In the genomic region with DNA sequence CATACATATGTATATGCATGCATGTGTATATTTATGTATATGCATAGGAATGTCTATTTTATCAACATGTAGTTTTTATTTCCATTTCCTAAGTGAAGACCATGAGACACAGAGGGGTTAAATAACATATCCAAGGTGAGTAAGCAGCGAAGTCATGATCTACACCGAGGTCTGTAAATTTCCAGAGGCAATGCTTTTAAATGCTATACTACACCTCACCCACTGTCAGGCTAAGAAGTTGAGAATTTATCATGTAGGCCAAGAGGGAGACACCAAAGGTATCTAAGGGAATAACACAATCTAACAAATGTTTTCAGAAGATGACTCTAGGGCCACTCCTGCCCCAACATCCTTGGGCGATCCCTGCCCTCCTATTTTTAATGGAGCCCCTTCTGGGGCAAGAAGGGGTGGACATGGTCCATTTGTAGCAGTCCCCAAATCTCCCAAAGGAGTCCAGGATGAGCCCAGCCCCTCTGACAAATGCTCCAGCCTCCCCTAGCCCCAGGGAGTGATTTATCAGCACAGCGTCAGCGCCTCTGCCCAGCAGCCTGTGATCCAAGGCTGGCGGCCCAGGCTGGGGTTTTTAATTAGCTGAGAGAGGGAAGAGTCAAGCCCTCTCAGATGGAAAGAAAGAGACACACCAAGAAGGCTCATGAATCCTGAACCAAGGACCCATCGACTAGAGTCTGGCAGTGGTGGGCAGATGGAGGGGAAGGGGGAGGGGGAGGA, we compare ENCODE assay signal across 14 cellular contexts.
DNase-seq lines count a peak whose midpoint lies in the region; ATAC-seq, FAIRE-seq and TF ChIP-seq lines count a peak whose summit lies in the region.
"Had no signal": no experiment of that assay in that cellular context is flagged by ENCODE, and none has a peak within 500 bp of the region (broad histone marks: within the 10 kb centered on the region; RNA-seq: fewer than 3 reads in every experiment).

No MANE protein-coding gene starts in this region.

- BruUV-seq in HepG2 (replicated peaks; lab: Mats Ljungman, UMichigan): no TSS peak

- H3K79me2 ChIP-seq in SK-N-SH (ENCODE audit: insufficient read depth) (no peaks in the 10 kb centered on the region), HepG2 (ENCODE audit: insufficient read depth, low read length) (no peaks in the 10 kb centered on the region)

- intact Hi-C loops in HepG2 (cut with micrococcal nuclease; ENCODE audit: unreplicated experiment) (no loop called here), psoas muscle (cut with DNase I) (loop anchor here in 1 of 2 donors (10.0 kb wide), 2 partner anchors 60 to 340 kb away; a partner anchor contains a TSS)

- TF ChIP-seq EP300 in SK-N-SH (IDR thresholded peaks at IDR 0.05; ENCODE audit: borderline replicate concordance in 1 of 2, low read depth in 1 of 2, low read length in 1 of 2) (0 out of 4 replicates have a peak, but pooled peaks of 1 of the 2 experiments have one; percentile 30), HepG2 (IDR thresholded peaks at IDR 0.05; ENCODE audit: low read depth in 2 of 2, low read length in 2 of 2) (no peak), HepG2 (CRISPR knock-in tag; IDR thresholded peaks at IDR 0.05; ENCODE audit: borderline replicate concordance) (no peak)

- TF ChIP-seq CTCF in SK-N-SH (IDR thresholded peaks at IDR 0.05) (no peak), HepG2 (CRISPR knock-in tag; IDR thresholded peaks at IDR 0.05) (no peak), psoas muscle (IDR thresholded peaks at IDR 0.05) (no peak)

- no peak overlapping the region for H3K4me3 ChIP-seq in SK-N-SH (ENCODE audit: low read depth in 2 of 2, low read length in 1 of 2)
- no peak overlapping the region for H3K4me3 ChIP-seq in HepG2 (replicated peaks in 1 of 3; ENCODE audit: insufficient read depth in 1 of 3, low read depth in 2 of 3, low read length in 3 of 3)
- H3K4me3 ChIP-seq in psoas muscle: no peak overlapping the region

- H3F3A ChIP-seq in SK-N-SH (replicated peaks; ENCODE audit: insufficient read depth): no peaks in the 10 kb centered on the region

- ATAC-seq in SK-N-SH treated with all-trans-retinoic acid at 6 μM for 48 hours: no peak
- ATAC-seq in GM21737 (IDR thresholded peaks at IDR 0.05; ENCODE audit: unreplicated experiment): no peak
- ATAC-seq in HepG2: no peak
- ATAC-seq in psoas muscle: no peak

- no peaks in the 10 kb centered on the region for H3K9me2 ChIP-seq in SK-N-SH

- POLR2A ChIA-PET in SK-N-SH (lab: Yijun Ruan, JAX) (no interaction called here), HepG2 (lab: Yijun Ruan, JAX) (no interaction called here)

- peak overlapping the region in 1 of 2 experiments; percentile 78; a peak in 2 of 4 replicates for H3K27ac ChIP-seq in SK-N-SH (ENCODE audit: low read depth in 2 of 2, low read length in 1 of 2)
- no peak overlapping the region for H3K27ac ChIP-seq in HepG2 (ENCODE audit: extremely low read length, insufficient read depth, low read length)
- H3K27ac ChIP-seq in psoas muscle: no peak overlapping the region

- no peaks in the 10 kb centered on the region for H3K27me3 ChIP-seq in SK-N-SH (ENCODE audit: insufficient read depth)
- no peaks in the 10 kb centered on the region for H3K27me3 ChIP-seq in HepG2 (ENCODE audit: control insufficient read depth in 1 of 2, insufficient read depth in 2 of 2, low read length in 2 of 2)
- H3K27me3 ChIP-seq in psoas muscle (ENCODE audit: insufficient read depth in 3 of 3, low read length in 2 of 3): peaks cover 0 to 4% (median 0%) of the 10 kb centered on the region in 3 donors

- peak; percentile 12; the same call in 1 of the 2 replicates for TF ChIP-seq RAD21 in SK-N-SH (IDR thresholded peaks at IDR 0.05; ENCODE audit: low read length)
- TF ChIP-seq RAD21 in HepG2 (CRISPR knock-in tag; IDR thresholded peaks at IDR 0.05): no peak

- H3K9ac ChIP-seq in SK-N-SH: no peak overlapping the region
- no peak overlapping the region for H3K9ac ChIP-seq in HepG2 (ENCODE audit: insufficient read depth, low read depth, low read length)

- TF ChIP-seq POLR2A in HepG2 (IDR thresholded peaks at IDR 0.05; ENCODE audit: insufficient read depth in 1 of 2, low read depth in 2 of 2, low read length in 2 of 2): no peak

- H3K36me3 ChIP-seq in SK-N-SH (replicated peaks in 1 of 2; ENCODE audit: control insufficient read depth in 1 of 2, insufficient read depth in 2 of 2, low read length in 1 of 2): no peaks in the 10 kb centered on the region
- H3K36me3 ChIP-seq in HepG2 (replicated peaks in 1 of 2; ENCODE audit: control insufficient read depth in 1 of 2, insufficient read depth in 2 of 2, low read length in 2 of 2): no peaks in the 10 kb centered on the region
- no peaks in the 10 kb centered on the region for H3K36me3 ChIP-seq in psoas muscle (ENCODE audit: insufficient read depth in 1 of 2, low read depth in 1 of 2)

- H3K4me2 ChIP-seq in SK-N-SH (no peak overlapping the region), HepG2 (ENCODE audit: low read depth, low read length) (no peak overlapping the region)

- DNase-seq in SK-N-SH: peak; percentile 72
- peak; percentile 55 for DNase-seq in NCI-H82 treated with DMSO at 0.1 percent for 48 hours (lab: John Stamatoyannopoulos, UW; ENCODE audit: unreplicated experiment)
- DNase-seq in islet precursor cell: peak; percentile 76
- no peak for DNase-seq in HepG2 (ENCODE audit: low spot score)
- DNase-seq in psoas muscle: no peak
- DNase-seq: ACHN, AML-193, Caco-2, DMS53, H7, NCI-H1092 treated with DMSO at 0.1 percent for 48 hours, NCI-H1930 had no signal

- H2AFZ ChIP-seq in SK-N-SH (ENCODE audit: low read depth) (no peak overlapping the region), HepG2 (ENCODE audit: low read length) (no peak overlapping the region)

- in situ Hi-C loops in HepG2 (cut with HindIII; ENCODE audit: extremely low pct_ligation_motif_present, low pct_unique_long_range_greater_than_20kb): no loop called here

- CTCF ChIA-PET in SK-N-SH (lab: Yijun Ruan, JAX) (interaction anchor here (0.8 to 3.1 kb wide), 16 partner anchors 14 to 338 kb away, joined by 3 to 18 read pairs (median 4); no protein-coding TSS in a partner anchor), HepG2 (lab: Yijun Ruan, JAX; ENCODE audit: low intra/inter-chr PET ratio, low total read pairs) (no interaction called here)

- H3K9me3 ChIP-seq in SK-N-SH (no peaks in the 10 kb centered on the region), HepG2 (ENCODE audit: low read length) (no peaks in the 10 kb centered on the region), psoas muscle (no peaks in the 10 kb centered on the region)
- H3K9me3 ChIP-seq: Caco-2 had no signal

- H3K4me1 ChIP-seq in SK-N-SH (ENCODE audit: control insufficient read depth in 1 of 2, insufficient read depth in 2 of 2, low read depth in 1 of 2, low read length in 1 of 2) (peaks cover 0 to 40% of the 10 kb centered on the region in 2 experiments; a peak in 2 of 4 replicates), HepG2 (ENCODE audit: insufficient read depth, low read length) (no peaks in the 10 kb centered on the region), psoas muscle (no peaks in the 10 kb centered on the region)
- H3K4me1 ChIP-seq: Caco-2 had no signal

- no peaks in the 10 kb centered on the region for H4K20me1 ChIP-seq in SK-N-SH (ENCODE audit: insufficient read depth)
- no peaks in the 10 kb centered on the region for H4K20me1 ChIP-seq in HepG2 (ENCODE audit: insufficient read depth, low read length)

- 19% methylated on average over 7 of the region's 7 CpGs for WGBS in SK-N-SH (ENCODE audit: low lambda C conversion rate)
- WGBS in HepG2 (ENCODE audit: low lambda C conversion rate): under 1% methylated on average over 6 of the region's 7 CpGs
- 38 to 59% (median 52%) methylated on average over 7 of the region's 7 CpGs for WGBS in psoas muscle, 3 donors

- no peak for FAIRE-seq in HepG2 (lab: Jason Lieb, UNC)

TF ChIP-seq in SK-N-SH, 30 proteins besides CTCF, POLR2A, EP300 and RAD21:
- TF ChIP-seq RXRA (IDR thresholded peaks at IDR 0.05; ENCODE audit: borderline replicate concordance, low read depth): no peak
- TF ChIP-seq SIN3A (IDR thresholded peaks at IDR 0.05; ENCODE audit: borderline replicate concordance, low read depth, low read length): no peak
- TF ChIP-seq RCOR1 (IDR thresholded peaks at IDR 0.05; ENCODE audit: low read length): 0 out of 2 replicates have a peak, but pooled peaks have one; percentile 10
- TF ChIP-seq MEF2A (IDR thresholded peaks at IDR 0.05; ENCODE audit: borderline replicate concordance, low read depth): no peak
- peak; percentile 57 for TF ChIP-seq GATA2 (CRISPR knock-in tag; IDR thresholded peaks at IDR 0.05)

TF ChIP-seq in SK-N-SH treated with all-trans-retinoic acid at 6 μM for 48 hours, 23 proteins besides CTCF, POLR2A, EP300 and RAD21 (continues in another document):
- TF ChIP-seq, protein P1, sequence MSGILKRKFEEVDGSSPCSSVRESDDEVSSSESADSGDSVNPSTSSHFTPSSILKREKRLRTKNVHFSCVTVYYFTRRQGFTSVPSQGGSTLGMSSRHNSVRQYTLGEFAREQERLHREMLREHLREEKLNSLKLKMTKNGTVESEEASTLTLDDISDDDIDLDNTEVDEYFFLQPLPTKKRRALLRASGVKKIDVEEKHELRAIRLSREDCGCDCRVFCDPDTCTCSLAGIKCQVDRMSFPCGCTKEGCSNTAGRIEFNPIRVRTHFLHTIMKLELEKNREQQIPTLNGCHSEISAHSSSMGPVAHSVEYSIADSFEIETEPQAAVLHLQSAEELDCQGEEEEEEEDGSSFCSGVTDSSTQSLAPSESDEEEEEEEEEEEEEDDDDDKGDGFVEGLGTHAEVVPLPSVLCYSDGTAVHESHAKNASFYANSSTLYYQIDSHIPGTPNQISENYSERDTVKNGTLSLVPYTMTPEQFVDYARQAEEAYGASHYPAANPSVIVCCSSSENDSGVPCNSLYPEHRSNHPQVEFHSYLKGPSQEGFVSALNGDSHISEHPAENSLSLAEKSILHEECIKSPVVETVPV (CRISPR knock-in tag; IDR thresholded peaks at IDR 0.05): no peak
- TF ChIP-seq OSR1 (CRISPR knock-in tag; IDR thresholded peaks at IDR 0.05) (no peak), SNAI2 (CRISPR knock-in tag; IDR thresholded peaks at IDR 0.05) (no peak)

TF ChIP-seq in HepG2, 621 proteins besides CTCF, POLR2A, EP300 and RAD21 (continues in another document):
- TF ChIP-seq THYN1 (CRISPR knock-in tag; IDR thresholded peaks at IDR 0.05; ENCODE audit: borderline replicate concordance, low read depth): no peak

Comparison
In these comparisons a context has a peak if more than half of its experiments do, and no peak if none do; other contexts are left out.
1. DNase-seq: peak in SK-N-SH (single experiment), NCI-H82 treated with DMSO at 0.1 percent for 48 hours (single experiment) and islet precursor cell (single experiment); none in HepG2 (single experiment) and psoas muscle (0 of 2).